Comparison of ENCODE assay signal across 1 cellular context in the genomic region with DNA sequence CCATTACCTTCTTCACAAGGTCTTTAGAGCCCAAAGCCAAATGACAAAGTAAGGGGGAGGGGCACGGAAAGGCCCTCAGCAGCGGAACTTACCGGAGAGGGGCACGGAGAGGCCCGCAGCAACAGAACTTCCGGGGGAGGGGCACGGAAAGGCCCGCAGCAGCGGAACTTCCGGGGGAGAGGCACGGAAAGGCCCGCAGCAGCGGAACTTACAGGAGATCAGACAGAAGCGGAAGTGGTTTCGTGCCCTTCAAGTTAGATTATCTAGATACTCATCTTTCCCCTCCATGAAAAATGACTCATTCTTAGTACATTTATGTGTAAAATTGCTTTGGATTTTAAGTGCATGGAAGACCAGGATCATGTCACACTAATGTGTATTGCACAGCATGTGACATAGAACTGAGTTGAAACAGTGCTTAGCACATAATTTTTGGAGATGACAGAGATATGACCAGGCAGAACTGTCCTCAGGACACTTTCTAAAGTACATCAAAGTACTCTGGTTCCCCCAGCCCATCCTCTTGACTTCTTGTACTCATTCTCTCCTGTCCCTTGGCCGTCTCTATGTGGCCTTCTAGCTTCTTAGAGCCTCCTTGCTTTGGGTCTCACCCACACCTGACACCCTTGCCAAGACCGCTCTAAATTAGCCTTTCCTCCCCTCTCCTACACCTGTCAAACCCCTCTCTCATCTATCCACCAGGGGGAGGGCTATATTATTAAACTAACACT.
A peak's percentile ranks its signal among the peaks of the same experiment; 100 is the strongest.
TF ChIP-seq lines count a peak whose summit lies in the region.

No MANE protein-coding gene starts in this region.

TF ChIP-seq in HepG2, 621 proteins besides CTCF, POLR2A, EP300 and RAD21 (continued from another document):
- TF ChIP-seq THAP8 (CRISPR knock-in tag; IDR thresholded peaks at IDR 0.05; ENCODE audit: borderline replicate concordance) (no peak), HDAC1 (CRISPR knock-in tag; IDR thresholded peaks at IDR 0.05) (no peak), YEATS2 (CRISPR knock-in tag; IDR thresholded peaks at IDR 0.05; ENCODE audit: borderline replicate concordance) (peak; percentile 36; the same call in 1 of the 2 replicates), NFKB2 (CRISPR knock-in tag; IDR thresholded peaks at IDR 0.05; ENCODE audit: borderline replicate concordance) (no peak), ZSCAN22 (CRISPR knock-in tag; IDR thresholded peaks at IDR 0.05) (no peak), MAZ (IDR thresholded peaks at IDR 0.05; ENCODE audit: borderline replicate concordance, low read depth, low read length) (no peak), MAZ (CRISPR knock-in tag; IDR thresholded peaks at IDR 0.05; ENCODE audit: low read depth) (no peak), GATAD1 (CRISPR knock-in tag; IDR thresholded peaks at IDR 0.05) (0 out of 2 replicates have a peak, but pooled peaks have one; percentile 12), ZNF557 (CRISPR knock-in tag; IDR thresholded peaks at IDR 0.05) (no peak), CBX2 (IDR thresholded peaks at IDR 0.05; ENCODE audit: low read depth, low read length) (no peak), CBX2 (CRISPR knock-in tag; IDR thresholded peaks at IDR 0.05; ENCODE audit: low read depth) (no peak), PHB2 (IDR thresholded peaks at IDR 0.05; ENCODE audit: partially characterized antibody) (no peak), GATAD2A (CRISPR knock-in tag; IDR thresholded peaks at IDR 0.05) (no peak), ZNF501 (CRISPR knock-in tag; IDR thresholded peaks at IDR 0.05) (no peak), ETV5 (CRISPR knock-in tag; IDR thresholded peaks at IDR 0.05; ENCODE audit: borderline replicate concordance) (peak; percentile 46; the same call in 1 of the 2 replicates), ARID5B (CRISPR knock-in tag; IDR thresholded peaks at IDR 0.05) (no peak), ZNF24 (IDR thresholded peaks at IDR 0.05) (no peak), HOXD1 (CRISPR knock-in tag; IDR thresholded peaks at IDR 0.05) (no peak), ESRRA (CRISPR knock-in tag; IDR thresholded peaks at IDR 0.05; ENCODE audit: low read depth) (no peak), ZBTB3 (CRISPR knock-in tag; IDR thresholded peaks at IDR 0.05; ENCODE audit: borderline replicate concordance, low read depth) (no peak), HNRNPLL (IDR thresholded peaks at IDR 0.05; ENCODE audit: low read depth, low read length, poor library complexity, severe bottlenecking) (peak; percentile 55), ATM (IDR thresholded peaks at IDR 0.05; ENCODE audit: borderline replicate concordance) (no peak), NCOA2 (CRISPR knock-in tag; IDR thresholded peaks at IDR 0.05) (no peak), ONECUT2 (CRISPR knock-in tag; IDR thresholded peaks at IDR 0.05) (no peak), ZNF383 (CRISPR knock-in tag; IDR thresholded peaks at IDR 0.05; ENCODE audit: borderline replicate concordance) (no peak), ZNF484 (CRISPR knock-in tag; IDR thresholded peaks at IDR 0.05; ENCODE audit: borderline replicate concordance, low read depth) (no peak), ELF4 (CRISPR knock-in tag; IDR thresholded peaks at IDR 0.05; ENCODE audit: borderline replicate concordance) (peak; percentile 43; the same call in 1 of the 2 replicates), MTA3 (CRISPR knock-in tag; IDR thresholded peaks at IDR 0.05) (no peak), ZNF784 (CRISPR knock-in tag; IDR thresholded peaks at IDR 0.05; ENCODE audit: borderline replicate concordance) (no peak)
- TF ChIP-seq, protein P1, sequence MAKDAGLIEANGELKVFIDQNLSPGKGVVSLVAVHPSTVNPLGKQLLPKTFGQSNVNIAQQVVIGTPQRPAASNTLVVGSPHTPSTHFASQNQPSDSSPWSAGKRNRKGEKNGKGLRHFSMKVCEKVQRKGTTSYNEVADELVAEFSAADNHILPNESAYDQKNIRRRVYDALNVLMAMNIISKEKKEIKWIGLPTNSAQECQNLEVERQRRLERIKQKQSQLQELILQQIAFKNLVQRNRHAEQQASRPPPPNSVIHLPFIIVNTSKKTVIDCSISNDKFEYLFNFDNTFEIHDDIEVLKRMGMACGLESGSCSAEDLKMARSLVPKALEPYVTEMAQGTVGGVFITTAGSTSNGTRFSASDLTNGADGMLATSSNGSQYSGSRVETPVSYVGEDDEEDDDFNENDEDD (CRISPR knock-in tag; IDR thresholded peaks at IDR 0.05; ENCODE audit: borderline replicate concordance), result no peak
- TF ChIP-seq, protein P2, sequence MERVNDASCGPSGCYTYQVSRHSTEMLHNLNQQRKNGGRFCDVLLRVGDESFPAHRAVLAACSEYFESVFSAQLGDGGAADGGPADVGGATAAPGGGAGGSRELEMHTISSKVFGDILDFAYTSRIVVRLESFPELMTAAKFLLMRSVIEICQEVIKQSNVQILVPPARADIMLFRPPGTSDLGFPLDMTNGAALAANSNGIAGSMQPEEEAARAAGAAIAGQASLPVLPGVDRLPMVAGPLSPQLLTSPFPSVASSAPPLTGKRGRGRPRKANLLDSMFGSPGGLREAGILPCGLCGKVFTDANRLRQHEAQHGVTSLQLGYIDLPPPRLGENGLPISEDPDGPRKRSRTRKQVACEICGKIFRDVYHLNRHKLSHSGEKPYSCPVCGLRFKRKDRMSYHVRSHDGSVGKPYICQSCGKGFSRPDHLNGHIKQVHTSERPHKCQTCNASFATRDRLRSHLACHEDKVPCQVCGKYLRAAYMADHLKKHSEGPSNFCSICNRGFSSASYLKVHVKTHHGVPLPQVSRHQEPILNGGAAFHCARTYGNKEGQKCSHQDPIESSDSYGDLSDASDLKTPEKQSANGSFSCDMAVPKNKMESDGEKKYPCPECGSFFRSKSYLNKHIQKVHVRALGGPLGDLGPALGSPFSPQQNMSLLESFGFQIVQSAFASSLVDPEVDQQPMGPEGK (CRISPR knock-in tag; IDR thresholded peaks at IDR 0.05), result peak; percentile 18; the same call in 1 of the 2 replicates
- TF ChIP-seq, protein P3, sequence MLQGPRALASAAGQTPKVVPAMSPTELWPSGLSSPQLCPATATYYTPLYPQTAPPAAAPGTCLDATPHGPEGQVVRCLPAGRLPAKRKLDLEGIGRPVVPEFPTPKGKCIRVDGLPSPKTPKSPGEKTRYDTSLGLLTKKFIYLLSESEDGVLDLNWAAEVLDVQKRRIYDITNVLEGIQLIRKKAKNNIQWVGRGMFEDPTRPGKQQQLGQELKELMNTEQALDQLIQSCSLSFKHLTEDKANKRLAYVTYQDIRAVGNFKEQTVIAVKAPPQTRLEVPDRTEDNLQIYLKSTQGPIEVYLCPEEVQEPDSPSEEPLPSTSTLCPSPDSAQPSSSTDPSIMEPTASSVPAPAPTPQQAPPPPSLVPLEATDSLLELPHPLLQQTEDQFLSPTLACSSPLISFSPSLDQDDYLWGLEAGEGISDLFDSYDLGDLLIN (CRISPR knock-in tag; IDR thresholded peaks at IDR 0.05; ENCODE audit: borderline replicate concordance), result no peak
TF ChIP-seq in HepG2: peak in this region for 35.
